9 cellular contexts compared by ENCODE assay signal in the genomic region with DNA sequence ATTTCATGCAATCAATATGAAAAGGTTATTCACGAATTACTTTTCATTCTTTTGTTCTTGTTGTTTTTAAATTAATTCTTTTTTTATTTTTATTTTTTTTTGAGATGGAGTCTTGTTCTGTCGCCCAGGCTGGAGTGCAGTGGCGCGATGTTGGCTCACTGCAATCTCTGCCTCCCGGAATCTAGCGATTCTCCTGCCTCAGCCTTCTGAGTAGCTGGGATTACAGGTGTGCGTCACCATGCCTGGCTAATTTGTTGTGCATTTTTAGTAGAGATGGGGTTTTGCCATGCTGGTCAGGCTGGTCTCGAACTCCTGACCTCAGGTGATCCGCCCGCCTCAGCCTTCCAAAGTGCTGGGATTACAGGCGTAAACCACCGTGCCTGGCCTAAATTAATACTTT. TPM values are rescaled to one million over a fixed set of nuclear protein-coding genes. Genes with fewer than 3 reads are reported as not detected.
"Had no signal": no experiment of that assay in that cellular context is flagged by ENCODE, and none has a peak within 500 bp of the region (broad histone marks: within the 10 kb centered on the region; RNA-seq: fewer than 3 reads in every experiment).

No MANE protein-coding gene starts in this region.

RNA-seq across cellular contexts. Expression of gene NLRP12, which starts 16.1 kb away (rescaled TPM):
- total RNA-seq: LHCN-M2, MCF 10A, NCI-H460, OCI-LY7, RPMI7951, SJCRH30, SK-MEL-5, T-cell had no signal

RNA-seq across cellular contexts. Expression of gene PRKCG, which starts 41.8 kb away (rescaled TPM):
- total RNA-seq: LHCN-M2, MCF 10A, OCI-LY7, Right ventricle myocardium inferior, RPMI7951, SK-MEL-5 had no signal
